In the genomic region with DNA sequence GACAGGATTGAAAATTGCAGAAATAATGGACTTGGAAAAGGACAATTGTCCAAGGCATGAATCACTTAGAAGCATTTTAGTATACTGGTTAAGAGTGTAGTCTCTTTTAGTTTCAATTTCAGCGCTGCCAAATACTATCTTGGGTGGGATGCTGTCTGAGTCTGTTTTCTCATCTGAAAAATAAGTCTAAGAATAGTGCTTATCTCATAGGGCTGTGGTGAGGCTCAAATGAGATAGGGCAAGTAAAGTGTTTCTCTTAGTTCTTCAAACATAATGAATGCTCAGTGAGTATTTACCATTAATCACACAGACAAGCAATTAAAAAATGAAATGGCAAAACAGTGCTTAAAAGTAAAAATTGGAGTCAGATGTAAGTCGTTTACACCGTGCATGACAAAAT, we compare ENCODE assay signal across 13 cellular contexts. TPM values are rescaled to one million over a fixed set of nuclear protein-coding genes. Genes with fewer than 3 reads are reported as not detected.
A peak's percentile ranks its signal among the peaks of the same experiment; 100 is the strongest.
DNase-seq lines count a peak whose midpoint lies in the region; ATAC-seq and TF ChIP-seq lines count a peak whose summit lies in the region.
"Had no signal": no experiment of that assay in that cellular context is flagged by ENCODE, and none has a peak within 500 bp of the region (broad histone marks: within the 10 kb centered on the region; RNA-seq: fewer than 3 reads in every experiment).

No MANE protein-coding gene starts in this region.

- H3K36me3 ChIP-seq in HEK293 (ENCODE audit: control insufficient read depth in 2 of 2, insufficient read depth in 1 of 2, low read length in 2 of 2) (no peaks in the 10 kb centered on the region), heart right ventricle (no peaks in the 10 kb centered on the region), osteoblast (ENCODE audit: insufficient read depth, low read length) (no peaks in the 10 kb centered on the region)
- H3K36me3 ChIP-seq: prostate gland, tibial artery had no signal

- no peaks in the 10 kb centered on the region for H4K20me1 ChIP-seq in osteoblast (ENCODE audit: insufficient read depth, low read length)

- H3K4me1 ChIP-seq in HEK293 (ENCODE audit: control insufficient read depth, insufficient read depth, low read length) (peaks cover 3% of the 10 kb centered on the region; the same call in 1 of the 2 replicates), heart right ventricle (peaks cover 0 to 20% (median 4%) of the 10 kb centered on the region in 9 donors), osteoblast (ENCODE audit: insufficient read depth, low read length) (peaks cover 6% of the 10 kb centered on the region)
- H3K4me1 ChIP-seq: prostate gland had no signal

- H3K27me3 Mint-ChIP-seq in T-cell = no peaks in the 10 kb centered on the region

- CTCF ChIA-PET in HEK293 (lab: Yijun Ruan, JAX) (no interaction called here), T-cell (lab: Charles Lee) (no interaction called here)

- peaks cover 8 to 14% (median 12%) of the 10 kb centered on the region in 3 donors for H3K4me1 Mint-ChIP-seq in T-cell

- peak overlapping the region; percentile 25 for H2AFZ ChIP-seq in osteoblast (ENCODE audit: low read length)

- no peak for TF ChIP-seq CTCF in HEK293 (tag by site-specific recombination; IDR thresholded peaks at IDR 0.05)
- TF ChIP-seq CTCF in heart right ventricle (IDR thresholded peaks at IDR 0.05) = no peak
- TF ChIP-seq CTCF in osteoblast (IDR thresholded peaks at IDR 0.05; ENCODE audit: extremely low read depth, low read depth, low read length) = no peak

- 0 out of 2 replicates have a peak overlapping the region, but pooled peaks have one; percentile 1 for H3K27ac ChIP-seq in HEK293 (ENCODE audit: extremely low read depth, low read depth, low read length)
- peak overlapping the region in 7 of 10 donors; percentile 13 to 56 (median 26) for H3K27ac ChIP-seq in heart right ventricle
- peak overlapping the region; percentile 4 for H3K27ac ChIP-seq in osteoblast (ENCODE audit: low read depth, low read length)
- H3K27ac ChIP-seq: epithelial cell of prostate, prostate gland had no signal

- WGBS in heart right ventricle, 2 donors = 35 to 39% methylated on average over 3 of the region's 3 CpGs

- no peak overlapping the region for H3K4me3 Mint-ChIP-seq in T-cell

- no peak overlapping the region for H3K4me3 ChIP-seq in HEK293 (ENCODE audit: low read depth, low read length)
- H3K4me3 ChIP-seq in heart right ventricle = no peak overlapping the region
- H3K4me3 ChIP-seq in osteoblast (ENCODE audit: insufficient read depth, low read length) = peak overlapping the region; percentile 33
- H3K4me3 ChIP-seq: prostate gland, tibial artery had no signal

- H3K4me2 ChIP-seq in osteoblast (ENCODE audit: insufficient read depth, low read length) = peak overlapping the region; percentile 58

- peaks cover 0 to 5% (median 0%) of the 10 kb centered on the region in 3 donors for H3K9me3 Mint-ChIP-seq in T-cell

- POLR2A ChIA-PET in HEK293 (lab: Yijun Ruan, JAX) (no interaction called here), T-cell (lab: Charles Lee) (interaction anchor here in 1 of 2 donors (0.7 kb wide), 1 partner anchor 170 kb away, joined by 3 read pairs; no protein-coding TSS in a partner anchor)

- DNase-seq in T-cell (no peak), heart right ventricle (peak in 1 of 2 donors; percentile 6), osteoblast (ENCODE audit: insufficient read length, low spot score, missing footprints) (no peak), NCI-H128 (lab: John Stamatoyannopoulos, UW; ENCODE audit: unreplicated experiment) (no peak), AML-193 (lab: John Stamatoyannopoulos, UW) (no peak)
- DNase-seq: activated CD8-positive, alpha-beta memory T cell treated with anti-CD3 and anti-CD28 coated beads for 24 hours; kidney; tibial artery had no signal

- no peaks in the 10 kb centered on the region for H3K79me2 ChIP-seq in osteoblast (ENCODE audit: insufficient read depth, low read length)

- no peaks in the 10 kb centered on the region for H3K36me3 Mint-ChIP-seq in T-cell

- intact Hi-C loops in heart right ventricle (cut with DNase I) = no loop called here

- H3K9me3 ChIP-seq in HEK293 (ENCODE audit: control insufficient read depth, insufficient read depth, low read depth, low read length) (no peaks in the 10 kb centered on the region), heart right ventricle (peaks cover 0 to 6% (median 0%) of the 10 kb centered on the region in 11 donors), osteoblast (ENCODE audit: low read depth, low read length) (no peaks in the 10 kb centered on the region)
- H3K9me3 ChIP-seq: prostate gland, tibial artery had no signal

- peak overlapping the region; percentile 42 to 64 for H3K27ac Mint-ChIP-seq in T-cell

- ATAC-seq in T-cell (replicated peaks in 1 of 4) = peak in 2 of 4 experiments; percentile 42 to 45
- peak in 7 of 8 donors; percentile 59 to 91 (median 74) for ATAC-seq in heart right ventricle
- no peak for ATAC-seq in activated CD4-positive, CD25-positive, alpha-beta regulatory T cell treated with anti-CD3 and anti-CD28 coated beads, Interleukin-2, amount 50 U/mL, for 24 hours
- no peak for ATAC-seq in HG03159 (IDR thresholded peaks at IDR 0.05; ENCODE audit: unreplicated experiment)

- no peaks in the 10 kb centered on the region for H3K27me3 ChIP-seq in heart right ventricle
- no peaks in the 10 kb centered on the region for H3K27me3 ChIP-seq in osteoblast (ENCODE audit: insufficient read depth, low read length)
- H3K27me3 ChIP-seq: tibial artery had no signal

TF ChIP-seq in HEK293, 187 proteins besides CTCF, POLR2A, EP300 and RAD21 (continues in another document):
- TF ChIP-seq, protein P1, sequence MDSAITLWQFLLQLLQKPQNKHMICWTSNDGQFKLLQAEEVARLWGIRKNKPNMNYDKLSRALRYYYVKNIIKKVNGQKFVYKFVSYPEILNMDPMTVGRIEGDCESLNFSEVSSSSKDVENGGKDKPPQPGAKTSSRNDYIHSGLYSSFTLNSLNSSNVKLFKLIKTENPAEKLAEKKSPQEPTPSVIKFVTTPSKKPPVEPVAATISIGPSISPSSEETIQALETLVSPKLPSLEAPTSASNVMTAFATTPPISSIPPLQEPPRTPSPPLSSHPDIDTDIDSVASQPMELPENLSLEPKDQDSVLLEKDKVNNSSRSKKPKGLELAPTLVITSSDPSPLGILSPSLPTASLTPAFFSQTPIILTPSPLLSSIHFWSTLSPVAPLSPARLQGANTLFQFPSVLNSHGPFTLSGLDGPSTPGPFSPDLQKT (IDR thresholded peaks at IDR 0.05; ENCODE audit: borderline replicate concordance, low read depth, low read length) = no peak
- TF ChIP-seq ZNF202 (tag by site-specific recombination; IDR thresholded peaks at IDR 0.05; ENCODE audit: borderline replicate concordance) (no peak), ZNF24 (tag by site-specific recombination; IDR thresholded peaks at IDR 0.05) (no peak), ZNF394 (tag by site-specific recombination; IDR thresholded peaks at IDR 0.05; ENCODE audit: borderline replicate concordance) (no peak), ZNF140 (tag by site-specific recombination; IDR thresholded peaks at IDR 0.05) (no peak), ZBTB8A (tag by site-specific recombination; IDR thresholded peaks at IDR 0.05) (no peak), ZNF366 (tag by site-specific recombination; conservative IDR thresholded peaks at IDR 0.05) (peak; percentile 41; the same call in 1 of the 2 replicates), ZXDB (tag by site-specific recombination; IDR thresholded peaks at IDR 0.05) (peak; percentile 29; the same call in 1 of the 2 replicates), HOXD13 (CRISPR knock-in tag; IDR thresholded peaks at IDR 0.05; ENCODE audit: borderline replicate concordance) (no peak), ZNF510 (tag by site-specific recombination; IDR thresholded peaks at IDR 0.05; ENCODE audit: insufficient replicate concordance) (no peak), ZNF335 (tag by site-specific recombination; conservative IDR thresholded peaks at IDR 0.05) (no peak), ZNF561 (tag by site-specific recombination; IDR thresholded peaks at IDR 0.05; ENCODE audit: borderline replicate concordance) (no peak), ZNF658 (tag by site-specific recombination; IDR thresholded peaks at IDR 0.05) (no peak), BCL11B (tag by site-specific recombination; IDR thresholded peaks at IDR 0.05; ENCODE audit: low read depth) (no peak)
- TF ChIP-seq, protein P2, sequence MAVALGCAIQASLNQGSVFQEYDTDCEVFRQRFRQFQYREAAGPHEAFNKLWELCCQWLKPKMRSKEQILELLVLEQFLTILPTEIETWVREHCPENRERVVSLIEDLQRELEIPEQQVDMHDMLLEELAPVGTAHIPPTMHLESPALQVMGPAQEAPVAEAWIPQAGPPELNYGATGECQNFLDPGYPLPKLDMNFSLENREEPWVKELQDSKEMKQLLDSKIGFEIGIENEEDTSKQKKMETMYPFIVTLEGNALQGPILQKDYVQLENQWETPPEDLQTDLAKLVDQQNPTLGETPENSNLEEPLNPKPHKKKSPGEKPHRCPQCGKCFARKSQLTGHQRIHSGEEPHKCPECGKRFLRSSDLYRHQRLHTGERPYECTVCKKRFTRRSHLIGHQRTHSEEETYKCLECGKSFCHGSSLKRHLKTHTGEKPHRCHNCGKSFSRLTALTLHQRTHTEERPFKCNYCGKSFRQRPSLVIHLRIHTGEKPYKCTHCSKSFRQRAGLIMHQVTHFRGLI (tag by site-specific recombination; IDR thresholded peaks at IDR 0.05) = no peak
- TF ChIP-seq, protein P3, sequence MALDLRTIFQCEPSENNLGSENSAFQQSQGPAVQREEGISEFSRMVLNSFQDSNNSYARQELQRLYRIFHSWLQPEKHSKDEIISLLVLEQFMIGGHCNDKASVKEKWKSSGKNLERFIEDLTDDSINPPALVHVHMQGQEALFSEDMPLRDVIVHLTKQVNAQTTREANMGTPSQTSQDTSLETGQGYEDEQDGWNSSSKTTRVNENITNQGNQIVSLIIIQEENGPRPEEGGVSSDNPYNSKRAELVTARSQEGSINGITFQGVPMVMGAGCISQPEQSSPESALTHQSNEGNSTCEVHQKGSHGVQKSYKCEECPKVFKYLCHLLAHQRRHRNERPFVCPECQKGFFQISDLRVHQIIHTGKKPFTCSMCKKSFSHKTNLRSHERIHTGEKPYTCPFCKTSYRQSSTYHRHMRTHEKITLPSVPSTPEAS (tag by site-specific recombination; IDR thresholded peaks at IDR 0.05) = no peak
- TF ChIP-seq, protein P4, sequence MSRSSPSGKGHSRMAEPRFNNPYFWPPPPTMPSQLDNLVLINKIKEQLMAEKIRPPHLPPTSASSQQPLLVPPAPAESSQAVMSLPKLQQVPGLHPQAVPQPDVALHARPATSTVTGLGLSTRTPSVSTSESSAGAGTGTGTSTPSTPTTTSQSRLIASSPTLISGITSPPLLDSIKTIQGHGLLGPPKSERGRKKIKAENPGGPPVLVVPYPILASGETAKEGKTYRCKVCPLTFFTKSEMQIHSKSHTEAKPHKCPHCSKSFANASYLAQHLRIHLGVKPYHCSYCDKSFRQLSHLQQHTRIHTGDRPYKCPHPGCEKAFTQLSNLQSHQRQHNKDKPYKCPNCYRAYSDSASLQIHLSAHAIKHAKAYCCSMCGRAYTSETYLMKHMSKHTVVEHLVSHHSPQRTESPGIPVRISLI (tag by site-specific recombination; IDR thresholded peaks at IDR 0.05) = no peak

RNA-seq across cellular contexts. Expression of a gene that starts 45.9 kb away (rescaled TPM):
- total RNA-seq in T-cell (10 to 100 TPM; 32.9 to 45.0 (median 44.0) TPM), heart right ventricle (10 to 100 TPM; 14.8 to 31.9 (median 21.5) TPM), osteoblast (108 and 137 TPM in 2 replicates)
- polyA plus RNA-seq in heart right ventricle = 1 to 10 TPM; 6.2 to 6.4 TPM

Comparison
In these comparisons a context has a peak if more than half of its experiments do, and no peak if none do; other contexts are left out.
1. ATAC-seq: peak in heart right ventricle (7 of 8); none in activated CD4-positive, CD25-positive, alpha-beta regulatory T cell treated with anti-CD3 and anti-CD28 coated beads, Interleukin-2, amount 50 U/mL, for 24 hours (0 of 2) and HG03159 (single experiment).
2. Peak in every context shown above with its lines, with median percentiles within 50 percentile points of each other: H3K27ac ChIP-seq.